11 cellular contexts compared by ENCODE assay signal in genomic region chr10:119252051-119252465, GRCh38. TPM values are rescaled to one million over a fixed set of nuclear protein-coding genes. Genes with fewer than 3 reads are reported as not detected.
DNase-seq lines count a peak whose midpoint lies in the region; ATAC-seq and TF ChIP-seq lines count a peak whose summit lies in the region.
"Had no signal": no experiment of that assay in that cellular context is flagged by ENCODE, and none has a peak within 500 bp of the region (broad histone marks: within the 10 kb centered on the region; RNA-seq: fewer than 3 reads in every experiment).

No MANE protein-coding gene starts in this region.

- H3K9ac ChIP-seq in mammary epithelial cell (ENCODE audit: insufficient read depth, low read length) (no peak overlapping the region), MM.1S (ENCODE audit: low read length) (no peak overlapping the region)

- CTCF ChIA-PET in mammary epithelial cell (lab: Charles Lee; ENCODE audit: low non-redundant PET), result no interaction called here

- no peak overlapping the region for H2AFZ ChIP-seq in mammary epithelial cell (ENCODE audit: low read depth, low read length)
- H2AFZ ChIP-seq in MM.1S (ENCODE audit: low read length), result no peak overlapping the region

- H3K4me1 ChIP-seq in breast epithelium (peaks cover 0 to 8% of the 10 kb centered on the region in 2 donors), mammary epithelial cell (ENCODE audit: insufficient read depth, low read length) (peaks cover 15% of the 10 kb centered on the region), MM.1S (ENCODE audit: low read length) (no peaks in the 10 kb centered on the region)

- DNase-seq in breast epithelium (ENCODE audit: low spot score in 2 of 2) (no peak), mammary epithelial cell (no peak), fibroblast of pulmonary artery (ENCODE audit: low read depth) (peak; percentile 61), naive B cell (no peak), MM.1S (no peak), NOMO-1 treated with dmso at 0.1 percent for 144 hours (lab: John Stamatoyannopoulos, UW; ENCODE audit: unreplicated experiment) (no peak)
- no peak for DNase-seq in activated CD4-positive, CD25-positive, alpha-beta regulatory T cell treated with anti-CD3 and anti-CD28 coated beads, Interleukin-2, amount 50 U/mL, for 72 hours
- DNase-seq in activated CD4-positive, alpha-beta T cell treated with anti-CD3 and anti-CD28 coated beads, Interleukin-2, amount 50 U/mL, for 1 hour, result no peak
- DNase-seq: activated T-cell treated with anti-CD3 and anti-CD28 coated beads, Interleukin-2, amount 50 U/mL, for 24 hours; effector CD4-positive, alpha-beta T cell; NK-92 treated with Interleukin-12 subunit alpha and Interleukin-12 subunit beta, amount 100 ng/mL, for 24 hours had no signal

- intact Hi-C loops in breast epithelium (cut with DNase I; ENCODE audit: low total_unique reads) (no loop called here), mammary epithelial cell (cut with micrococcal nuclease) (no loop called here)

- no peak for TF ChIP-seq POLR2A in breast epithelium (IDR thresholded peaks at IDR 0.05)

- H3K9me2 ChIP-seq in MM.1S (replicated peaks; ENCODE audit: insufficient read depth, low read length), result no peaks in the 10 kb centered on the region

- peak overlapping the region; percentile 84 to 95 for H3K27ac ChIP-seq in breast epithelium
- no peak overlapping the region for H3K27ac ChIP-seq in mammary epithelial cell (ENCODE audit: insufficient read depth, low read depth, low read length)
- no peak overlapping the region for H3K27ac ChIP-seq in MM.1S (ENCODE audit: low read length)

- peaks cover 0 to 6% of the 10 kb centered on the region in 2 donors for H3K36me3 Mint-ChIP-seq in naive B cell

- no peaks in the 10 kb centered on the region for H3K9me3 Mint-ChIP-seq in naive B cell
- H3K9me3 Mint-ChIP-seq: activated T-cell treated with anti-CD3 and anti-CD28 coated beads, Interleukin-2, amount 50 U/mL, for 24 hours had no signal

- H4K20me1 ChIP-seq in mammary epithelial cell (ENCODE audit: insufficient read depth, low read length), result no peaks in the 10 kb centered on the region
- no peaks in the 10 kb centered on the region for H4K20me1 ChIP-seq in MM.1S (ENCODE audit: insufficient read depth, low read length)

- H3K27me3 Mint-ChIP-seq in naive B cell, result no peaks in the 10 kb centered on the region
- H3K27me3 Mint-ChIP-seq: activated T-cell treated with anti-CD3 and anti-CD28 coated beads, Interleukin-2, amount 50 U/mL, for 24 hours had no signal

- no peak overlapping the region for H3K4me3 Mint-ChIP-seq in naive B cell
- H3K4me3 Mint-ChIP-seq: activated T-cell treated with anti-CD3 and anti-CD28 coated beads, Interleukin-2, amount 50 U/mL, for 24 hours had no signal

- whole genome bisulfite sequencing in mammary epithelial cell (ENCODE audit: low coverage, missing lambda C conversion rate), result 97% methylated on average over 6 of the region's 8 CpGs

- H3K36me3 ChIP-seq in breast epithelium (no peaks in the 10 kb centered on the region), mammary epithelial cell (ENCODE audit: insufficient read depth, low read length) (no peaks in the 10 kb centered on the region), MM.1S (replicated peaks; ENCODE audit: insufficient read depth, low read length) (no peaks in the 10 kb centered on the region)

- BruUV-seq in mammary epithelial cell (replicated peaks; lab: Mats Ljungman, UMichigan), result no TSS peak

- H3K4me1 Mint-ChIP-seq in naive B cell, result peaks cover 18 to 43% (median 34%) of the 10 kb centered on the region in 3 donors

- no peaks in the 10 kb centered on the region for H3K27me3 ChIP-seq in breast epithelium
- no peaks in the 10 kb centered on the region for H3K27me3 ChIP-seq in mammary epithelial cell (ENCODE audit: insufficient read depth, low read length)
- H3K27me3 ChIP-seq in MM.1S (replicated peaks; ENCODE audit: insufficient read depth, low read length), result no peaks in the 10 kb centered on the region

- dilution Hi-C loops in mammary epithelial cell (cut with HindIII; ENCODE audit: low sequenced_read_pairs), result no loop called here

- in situ Hi-C loops in mammary epithelial cell (cut with MboI; ENCODE audit: low sequenced_read_pairs in 2 of 2), result no loop called here

- H3F3A ChIP-seq in MM.1S (ENCODE audit: insufficient read depth, low read length), result no peaks in the 10 kb centered on the region

- ATAC-seq in naive B cell (ENCODE audit: low read depth in 2 of 2), result no peak

- peak overlapping the region in 4 of 6 donors; percentile 3 to 97 (median 68) for H3K27ac Mint-ChIP-seq in naive B cell

- H3K4me3 ChIP-seq in breast epithelium (no peak overlapping the region), mammary epithelial cell (replicated peaks in 1 of 3; ENCODE audit: insufficient read depth in 1 of 3, low read depth in 2 of 3, low read length in 3 of 3) (no peak overlapping the region), fibroblast of pulmonary artery (replicated peaks; ENCODE audit: low read depth, low read length) (no peak overlapping the region), MM.1S (ENCODE audit: low read length) (no peak overlapping the region)

- H3K79me2 ChIP-seq in mammary epithelial cell (ENCODE audit: insufficient read depth, low read length) (no peaks in the 10 kb centered on the region), MM.1S (ENCODE audit: low read length) (no peaks in the 10 kb centered on the region)

- H3K4me2 ChIP-seq in mammary epithelial cell (ENCODE audit: insufficient read depth, low read depth, low read length) (no peak overlapping the region), MM.1S (ENCODE audit: low read depth, low read length) (no peak overlapping the region)

- TF ChIP-seq CTCF in breast epithelium (IDR thresholded peaks at IDR 0.05) (no peak), mammary epithelial cell (conservative IDR thresholded peaks at IDR 0.05 in 1 of 2, IDR thresholded peaks at IDR 0.05 in 1 of 2; ENCODE audit: extremely low read depth in 1 of 2, insufficient read depth in 1 of 2, low read depth in 1 of 2, low read length in 2 of 2) (no peak), fibroblast of pulmonary artery (IDR thresholded peaks at IDR 0.05; ENCODE audit: low read length, missing control alignments) (peak; percentile 55), MM.1S (IDR thresholded peaks at IDR 0.05; ENCODE audit: low read length) (no peak)

- no peaks in the 10 kb centered on the region for H3K9me3 ChIP-seq in breast epithelium
- H3K9me3 ChIP-seq in mammary epithelial cell (replicated peaks; ENCODE audit: insufficient read depth, low read length), result no peaks in the 10 kb centered on the region
- no peaks in the 10 kb centered on the region for H3K9me3 ChIP-seq in MM.1S (replicated peaks; ENCODE audit: insufficient read depth, low read length)

RNA-seq across cellular contexts. Expression of gene GRK5, which starts 44.7 kb away (rescaled TPM):
- total RNA-seq in breast epithelium (10 to 100 TPM; 14.9 to 20.6 (median 15.2) TPM), mammary epithelial cell (1 to 10 TPM; 1.2 to 6.9 TPM)
- polyA plus RNA-seq in mammary epithelial cell (4.0 TPM), naive B cell (ENCODE audit: low read depth in 6 of 6) (10 to 100 TPM in 4 of 6 donors, 1 to 10 TPM in 2; 7.2 to 24.6 (median 13.7) TPM)
- polyA minus RNA-seq in mammary epithelial cell, result 2.5 TPM

Comparison
In these comparisons a context has a peak if more than half of its experiments do, and no peak if none do; other contexts are left out.
1. H3K27ac ChIP-seq: peak in breast epithelium (2 of 2); none in mammary epithelial cell (single experiment) and MM.1S (single experiment).